In genomic region chr5:157253547-157253946, GRCh38 we compare ENCODE assay signal across 8 cellular contexts. TPM values are rescaled to one million over a fixed set of nuclear protein-coding genes. Genes with fewer than 3 reads are reported as not detected.
A peak's percentile ranks its signal among the peaks of the same experiment; 100 is the strongest.
DNase-seq lines count a peak whose midpoint lies in the region; ATAC-seq and TF ChIP-seq lines count a peak whose summit lies in the region.

No MANE protein-coding gene starts in this region.

- TF ChIP-seq CTCF in lung (IDR thresholded peaks at IDR 0.05; ENCODE audit: control extremely low read depth, extremely low read depth) (peak; percentile 68), uterus (IDR thresholded peaks at IDR 0.05) (peak; percentile 33 to 54 (median 50))

- H3K27me3 ChIP-seq in lung (ENCODE audit: control insufficient read depth, insufficient read depth): no peaks in the 10 kb centered on the region
- no peaks in the 10 kb centered on the region for H3K27me3 ChIP-seq in uterus

- intact Hi-C loops in uterus (cut with DNase I; ENCODE audit: low total_unique reads): no loop called here

- H3K4me1 ChIP-seq in lung (ENCODE audit: control insufficient read depth in 2 of 2, insufficient read depth in 2 of 2, low read length in 2 of 2) (no peaks in the 10 kb centered on the region), uterus (no peaks in the 10 kb centered on the region)

- peak; percentile 30 for DNase-seq in NCI-H510A treated with DMSO at 0.1 percent for 48 hours (lab: John Stamatoyannopoulos, UW)
- no peak for DNase-seq in NCI-H510A (lab: John Stamatoyannopoulos, UW)
- peak; percentile 28 for DNase-seq in RPMI7951 (ENCODE audit: low read depth)
- DNase-seq in dermis microvascular lymphatic vessel endothelial cell (ENCODE audit: low read depth in 2 of 2): peak; percentile 11 to 39
- DNase-seq in lung (ENCODE audit: low spot score): peak; percentile 55
- DNase-seq in uterus: peak; percentile 27 to 29

- H3K4me3 ChIP-seq in lung (no peak overlapping the region), uterus (no peak overlapping the region)

- WGBS in lung, 2 donors: 2 to 11% methylated on average over 2 of the region's 2 CpGs

- no peaks in the 10 kb centered on the region for H3K9me3 ChIP-seq in lung (ENCODE audit: control insufficient read depth in 2 of 2, insufficient read depth in 1 of 2, low read length in 1 of 2)
- H3K9me3 ChIP-seq in uterus: no peaks in the 10 kb centered on the region

- H3K36me3 ChIP-seq in lung (ENCODE audit: control insufficient read depth in 2 of 2, insufficient read depth in 2 of 2, low read length in 2 of 2) (no peaks in the 10 kb centered on the region), uterus (no peaks in the 10 kb centered on the region)

- no peak for TF ChIP-seq POLR2A in uterus (IDR thresholded peaks at IDR 0.05)

- no peak overlapping the region for H3K27ac ChIP-seq in lung (ENCODE audit: low read depth in 1 of 2, low read length in 1 of 2)
- no peak overlapping the region for H3K27ac ChIP-seq in uterus

- ATAC-seq in GM21360 (IDR thresholded peaks at IDR 0.05; ENCODE audit: unreplicated experiment) (peak; percentile 42), HG03460 (IDR thresholded peaks at IDR 0.05; ENCODE audit: unreplicated experiment) (peak; percentile 52), lung (ENCODE audit: insufficient read depth, low FRiP score) (peak; percentile 84)

RNA-seq across cellular contexts. Expression of gene CYFIP2, which starts 12.4 kb away (rescaled TPM):
- 0.10 and 0.36 TPM in 2 replicates for total RNA-seq in RPMI7951 (2014; rRNA removed; shearing (Covaris generic))
- total RNA-seq in dermis microvascular lymphatic vessel endothelial cell (4.3 and 9.5 TPM in 2 replicates), lung (10 to 100 TPM; 35.1 to 46.3 TPM), uterus (10 to 100 TPM; 11.3 to 51.5 (median 13.6) TPM)
- 10 to 100 TPM; 24.9 to 38.9 TPM for polyA plus RNA-seq in lung
